ENCODE assay signal across 1 cellular context in the genomic region with DNA sequence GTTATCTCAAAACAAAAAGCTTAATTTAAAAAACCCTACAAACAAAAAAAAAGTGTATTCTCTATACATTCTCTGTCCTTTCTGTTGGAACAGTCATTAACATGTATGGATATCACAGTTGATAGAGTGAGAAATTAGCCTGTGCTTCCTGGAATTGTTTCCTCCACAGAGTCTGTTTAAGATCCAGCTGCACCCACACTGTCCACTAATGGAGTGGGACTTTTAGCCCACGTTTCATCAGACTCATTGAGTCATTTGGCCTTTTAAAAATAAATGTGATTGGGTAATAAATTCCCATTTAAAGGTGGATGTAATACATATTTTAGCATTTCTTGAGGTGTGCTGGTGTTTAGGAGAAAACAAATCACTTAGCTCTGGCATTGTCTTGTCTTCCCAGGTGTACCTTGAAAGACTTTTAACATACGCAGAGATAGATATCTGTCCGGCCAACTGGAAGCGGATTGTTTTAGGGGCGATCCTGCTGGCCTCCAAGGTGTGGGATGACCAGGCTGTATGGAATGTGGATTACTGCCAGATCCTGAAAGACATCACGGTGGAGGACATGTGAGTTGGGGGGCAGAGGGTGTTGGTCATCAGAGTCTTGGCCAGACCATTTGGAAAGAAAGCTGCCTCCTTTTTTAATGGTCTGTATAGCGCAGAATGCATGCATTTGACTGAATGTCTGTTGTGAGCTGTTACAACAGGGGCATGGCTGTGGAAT.
TF ChIP-seq lines count a peak whose summit lies in the region.

No MANE protein-coding gene starts in this region.

TF ChIP-seq in IMR-90, 13 proteins besides CTCF, POLR2A, EP300 and RAD21:
- no peak for TF ChIP-seq MAZ (IDR thresholded peaks at IDR 0.05; ENCODE audit: borderline replicate concordance, low read depth, low read length)
- no peak; the same call in 1 of the 2 replicates for TF ChIP-seq CEBPB (IDR thresholded peaks at IDR 0.05; ENCODE audit: low read depth, low read length)
- no peak for TF ChIP-seq MAFK (IDR thresholded peaks at IDR 0.05; ENCODE audit: low read depth, low read length)
- no peak for TF ChIP-seq RCOR1 (IDR thresholded peaks at IDR 0.05; ENCODE audit: insufficient replicate concordance, low read length)
- TF ChIP-seq NFE2L2 (IDR thresholded peaks at IDR 0.05; ENCODE audit: low read depth, low read length): no peak
- no peak for TF ChIP-seq BHLHE40 (IDR thresholded peaks at IDR 0.05; ENCODE audit: low read depth, low read length)
- TF ChIP-seq MXI1 (IDR thresholded peaks at IDR 0.05; ENCODE audit: borderline replicate concordance, low read depth, low read length): no peak
